In the genomic region with DNA sequence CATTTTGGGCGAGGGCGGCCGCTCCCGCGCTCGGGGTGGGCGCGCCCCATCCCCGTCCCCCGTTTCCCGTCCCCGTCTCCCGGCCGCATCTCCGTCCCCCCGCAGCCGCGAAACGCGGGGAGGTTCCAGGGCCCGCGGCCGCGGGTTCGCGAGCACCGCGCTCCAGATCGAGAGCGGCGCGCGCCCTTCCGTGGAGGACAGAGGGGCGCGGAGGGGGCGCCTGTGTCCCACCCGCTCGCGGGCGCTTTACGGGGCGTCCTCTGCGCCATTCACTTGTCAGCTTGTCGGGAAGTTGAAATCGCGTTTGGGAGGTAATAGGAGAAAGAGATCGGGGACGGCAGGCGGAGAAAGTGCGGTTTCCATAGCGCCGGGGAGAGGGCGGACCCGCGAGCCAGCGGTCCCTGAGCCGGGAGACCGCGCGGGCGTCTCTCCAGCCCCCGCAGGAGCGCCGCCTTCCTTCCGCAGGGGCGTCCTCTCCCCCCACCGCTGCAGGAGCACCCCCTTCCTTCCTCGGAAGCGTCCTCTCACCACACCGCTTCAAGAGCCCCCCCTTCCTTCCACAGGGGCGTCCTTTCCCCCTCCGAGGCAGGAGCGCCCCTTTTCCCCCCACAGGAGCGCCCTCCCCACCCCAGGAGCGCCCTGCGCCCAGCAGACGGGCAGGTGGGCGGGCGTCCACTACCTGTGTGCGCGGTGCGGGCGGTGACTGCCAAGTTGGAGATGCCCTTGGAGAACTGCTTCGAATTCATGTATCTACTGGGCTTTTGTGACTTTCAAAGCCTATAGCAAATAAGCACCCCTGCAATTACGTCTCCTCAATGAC, we compare ENCODE assay signal across 8 cellular contexts. TPM values are rescaled to one million over a fixed set of nuclear protein-coding genes. Genes with fewer than 3 reads are reported as not detected.
A peak's percentile ranks its signal among the peaks of the same experiment; 100 is the strongest.
DNase-seq lines count a peak whose midpoint lies in the region; ATAC-seq and TF ChIP-seq lines count a peak whose summit lies in the region.

No MANE protein-coding gene starts in this region.

- H4K5ac ChIP-seq in H9 (ENCODE audit: insufficient read length, low read depth, low read length): no peak overlapping the region

- no peak overlapping the region for H2AFZ ChIP-seq in H9 (ENCODE audit: low read length)

- no peak overlapping the region for H3K27ac ChIP-seq in H9 (ENCODE audit: insufficient read length, low read depth, low read length)

- peaks cover 9 to 21% of the 10 kb centered on the region in 2 experiments for H3K4me1 Mint-ChIP-seq in H9
- peaks cover 16% of the 10 kb centered on the region for H3K4me1 Mint-ChIP-seq in WTC11
- peaks cover 4% of the 10 kb centered on the region for H3K4me1 Mint-ChIP-seq in type B pancreatic cell (ENCODE audit: unreplicated experiment)

- H2BK5ac ChIP-seq in H9 (ENCODE audit: insufficient read length, low read length): no peak overlapping the region

- H3K9me3 ChIP-seq in H9 (ENCODE audit: control insufficient read depth, low read depth, low read length): no peaks in the 10 kb centered on the region
- H3K9me3 ChIP-seq in endocrine pancreas (ENCODE audit: control insufficient read depth, low read length): no peaks in the 10 kb centered on the region

- TF ChIP-seq CTCF in H9 (conservative IDR thresholded peaks at IDR 0.05) (no peak), WTC11 (IDR thresholded peaks at IDR 0.05) (no peak), type B pancreatic cell (conservative IDR thresholded peaks at IDR 0.05) (no peak)

- POLR2A ChIA-PET in WTC11 (lab: Charles Lee): interaction anchor here (1.1 kb wide), 1 partner anchor 273 kb away, joined by 3 read pairs; no protein-coding TSS in a partner anchor

- no peak overlapping the region for H3K56ac ChIP-seq in H9 (ENCODE audit: insufficient read length, low read depth, low read length)

- H3K27ac Mint-ChIP-seq in H9: peak overlapping the region in 2 of 3 experiments; percentile 76 to 95; a peak in 1 of 7 replicates
- no peak overlapping the region for H3K27ac Mint-ChIP-seq in WTC11
- no peak overlapping the region for H3K27ac Mint-ChIP-seq in type B pancreatic cell

- peaks cover 21% of the 10 kb centered on the region for H3K23me2 ChIP-seq in H9 (ENCODE audit: insufficient read length, low read depth, low read length, poor library complexity, severe bottlenecking)

- H4K91ac ChIP-seq in H9 (ENCODE audit: insufficient read length, low read depth, low read length): no peak overlapping the region

- no peak overlapping the region for H4K8ac ChIP-seq in H9 (replicated peaks; ENCODE audit: insufficient read length, low read depth, low read length)

- H4K20me1 ChIP-seq in H9 (ENCODE audit: control insufficient read depth, insufficient read depth, insufficient read length): peaks cover 4% of the 10 kb centered on the region

- H3K4me1 ChIP-seq in H9 (ENCODE audit: insufficient read depth, low read length): no peaks in the 10 kb centered on the region; the same call in 1 of the 2 replicates
- H3K4me1 ChIP-seq in endocrine pancreas (ENCODE audit: control insufficient read depth, insufficient read depth, low read length): peaks cover 21% of the 10 kb centered on the region

- H3K9ac ChIP-seq in H9 (ENCODE audit: extremely low read depth, insufficient read length, low read length): peak overlapping the region; percentile 63
- H3K9ac ChIP-seq in endocrine pancreas (ENCODE audit: control insufficient read depth, insufficient read depth, low read length): peak overlapping the region; percentile 91

- no CpG with 5 or more reads among the region's 86 CpGs for WGBS in H9 (ENCODE audit: extremely low coverage, insufficient read length, low lambda C conversion rate)

- H3K4me3 Mint-ChIP-seq in H9: peak overlapping the region; percentile 79 to 89
- H3K4me3 Mint-ChIP-seq in WTC11: peak overlapping the region; percentile 74
- H3K4me3 Mint-ChIP-seq in type B pancreatic cell: peak overlapping the region; percentile 86

- no peaks in the 10 kb centered on the region for H3K79me2 ChIP-seq in H9 (ENCODE audit: insufficient read depth, low read length)

- H2AK5ac ChIP-seq in H9 (ENCODE audit: insufficient read length, low read length): no peak overlapping the region

- DNase-seq in EH (ENCODE audit: low read depth) (peak; percentile 52), H9 (peak; percentile 62), NCI-H146 (lab: John Stamatoyannopoulos, UW) (peak; percentile 87), WTC11 (ENCODE audit: low spot score) (peak; percentile 63), midbrain (lab: John Stamatoyannopoulos, UW) (peak; percentile 58), type B pancreatic cell (ENCODE audit: extremely low spot score, unreplicated experiment) (no peak), NCI-H446 (lab: John Stamatoyannopoulos, UW) (no peak)

- H3K36me3 Mint-ChIP-seq in H9 (ENCODE audit: insufficient read depth in 1 of 3, low read depth in 3 of 3): peaks cover 3 to 8% (median 4%) of the 10 kb centered on the region in 3 experiments; a peak in 4 of 7 replicates
- H3K36me3 Mint-ChIP-seq in WTC11: no peaks in the 10 kb centered on the region; the same call in 1 of the 2 replicates
- H3K36me3 Mint-ChIP-seq in type B pancreatic cell: no peaks in the 10 kb centered on the region

- H3K27me3 Mint-ChIP-seq in H9 (ENCODE audit: low read depth) (peaks cover 15% of the 10 kb centered on the region), WTC11 (ENCODE audit: low read depth) (no peaks in the 10 kb centered on the region; the same call in 1 of the 2 replicates), type B pancreatic cell (peaks cover 23% of the 10 kb centered on the region)

- H3K27me3 ChIP-seq in H9 (ENCODE audit: insufficient read depth, low read length) (no peaks in the 10 kb centered on the region), endocrine pancreas (ENCODE audit: control insufficient read depth, insufficient read depth, low read length) (no peaks in the 10 kb centered on the region)

- H3K4me3 ChIP-seq in endocrine pancreas (ENCODE audit: control insufficient read depth, insufficient read depth, low read length): peak overlapping the region; percentile 56

- no peaks in the 10 kb centered on the region for H3K79me1 ChIP-seq in H9 (ENCODE audit: insufficient read depth, low read depth, low read length, poor library complexity, severe bottlenecking)

- CTCF ChIA-PET in WTC11 (lab: Charles Lee): interaction anchor here (0.7 to 1.1 kb wide), 2 partner anchors 430 to 826 kb away, joined by 3 to 4 read pairs; no protein-coding TSS in a partner anchor

- H3K4ac ChIP-seq in H9 (ENCODE audit: low read depth, low read length): no peak overlapping the region

- ATAC-seq in WTC11: peak; percentile 2

- H3K23ac ChIP-seq in H9 (ENCODE audit: insufficient read length, low read depth, low read length): no peak overlapping the region

- peaks cover 7% of the 10 kb centered on the region for H3K36me3 ChIP-seq in endocrine pancreas (ENCODE audit: control insufficient read depth, insufficient read depth, low read length)

- H3K9me3 Mint-ChIP-seq in H9 (no peaks in the 10 kb centered on the region), WTC11 (no peaks in the 10 kb centered on the region), type B pancreatic cell (no peaks in the 10 kb centered on the region)

- peak overlapping the region; percentile 93 for H3K14ac ChIP-seq in H9 (ENCODE audit: insufficient read depth, low read length)

- no peak overlapping the region for H2BK120ac ChIP-seq in H9 (ENCODE audit: low read depth, low read length, poor library complexity, severe bottlenecking)

- H2BK20ac ChIP-seq in H9 (ENCODE audit: low read depth, low read length, poor library complexity, severe bottlenecking): no peak overlapping the region

- peak overlapping the region; percentile 73 for H3K4me2 ChIP-seq in H9 (ENCODE audit: insufficient read depth, insufficient read length, low read length)

- peak overlapping the region; percentile 82 for H3K18ac ChIP-seq in H9 (ENCODE audit: insufficient read length, low read depth, low read length)

- H3T11ph ChIP-seq in H9 (ENCODE audit: low read length): no peak overlapping the region

- no peak overlapping the region for H2BK15ac ChIP-seq in H9 (ENCODE audit: low read depth, low read length)

- H2BK12ac ChIP-seq in H9 (ENCODE audit: insufficient read length, low read depth, low read length): no peak overlapping the region

TF ChIP-seq in WTC11, 78 proteins besides CTCF, POLR2A, EP300 and RAD21 (continues in another document):
- TF ChIP-seq ZNF671 (CRISPR knock-in tag; IDR thresholded peaks at IDR 0.05) (no peak), FOXK1 (CRISPR knock-in tag; IDR thresholded peaks at IDR 0.05) (no peak), IRF1 (CRISPR knock-in tag; IDR thresholded peaks at IDR 0.05) (no peak), GTF2I (CRISPR knock-in tag; conservative IDR thresholded peaks at IDR 0.05) (no peak), KAT7 (CRISPR knock-in tag; IDR thresholded peaks at IDR 0.05; ENCODE audit: borderline replicate concordance) (no peak), MAX (CRISPR knock-in tag; IDR thresholded peaks at IDR 0.05) (peak; percentile 17; the same call in 1 of the 2 replicates)
- TF ChIP-seq, protein P1, sequence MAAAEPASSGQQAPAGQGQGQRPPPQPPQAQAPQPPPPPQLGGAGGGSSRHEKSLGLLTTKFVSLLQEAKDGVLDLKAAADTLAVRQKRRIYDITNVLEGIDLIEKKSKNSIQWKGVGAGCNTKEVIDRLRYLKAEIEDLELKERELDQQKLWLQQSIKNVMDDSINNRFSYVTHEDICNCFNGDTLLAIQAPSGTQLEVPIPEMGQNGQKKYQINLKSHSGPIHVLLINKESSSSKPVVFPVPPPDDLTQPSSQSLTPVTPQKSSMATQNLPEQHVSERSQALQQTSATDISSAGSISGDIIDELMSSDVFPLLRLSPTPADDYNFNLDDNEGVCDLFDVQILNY (CRISPR knock-in tag; IDR thresholded peaks at IDR 0.05): peak; percentile 38; the same call in 1 of the 2 replicates

RNA-seq across cellular contexts. Expression of gene IRS2, which starts 1.0 kb away (rescaled TPM):
- 10.0 and 10.1 TPM in 2 replicates for total RNA-seq in H9 (2021)
- total RNA-seq in WTC11 (2021): 17.9 to 20.5 TPM (median 18.6 TPM) in 3 replicates
- 19.4 and 30.1 TPM in 2 replicates for total RNA-seq in type B pancreatic cell (ENCODE audit: low replicate concordance)

Comparison
In these comparisons a context has a peak if more than half of its experiments do, and no peak if none do; other contexts are left out.
1. DNase-seq: peak in EH (single experiment), H9 (single experiment), NCI-H146 (single experiment), WTC11 (single experiment) and midbrain (single experiment); none in type B pancreatic cell (single experiment) and NCI-H446 (0 of 2).
2. H3K27ac Mint-ChIP-seq: peak in H9 (2 of 3); none in WTC11 (single experiment) and type B pancreatic cell (single experiment).
3. Peak in every context shown above with its lines, with median percentiles within 50 percentile points of each other: H3K4me3 Mint-ChIP-seq.